ENCODE assay signal across 9 cellular contexts in the genomic region with DNA sequence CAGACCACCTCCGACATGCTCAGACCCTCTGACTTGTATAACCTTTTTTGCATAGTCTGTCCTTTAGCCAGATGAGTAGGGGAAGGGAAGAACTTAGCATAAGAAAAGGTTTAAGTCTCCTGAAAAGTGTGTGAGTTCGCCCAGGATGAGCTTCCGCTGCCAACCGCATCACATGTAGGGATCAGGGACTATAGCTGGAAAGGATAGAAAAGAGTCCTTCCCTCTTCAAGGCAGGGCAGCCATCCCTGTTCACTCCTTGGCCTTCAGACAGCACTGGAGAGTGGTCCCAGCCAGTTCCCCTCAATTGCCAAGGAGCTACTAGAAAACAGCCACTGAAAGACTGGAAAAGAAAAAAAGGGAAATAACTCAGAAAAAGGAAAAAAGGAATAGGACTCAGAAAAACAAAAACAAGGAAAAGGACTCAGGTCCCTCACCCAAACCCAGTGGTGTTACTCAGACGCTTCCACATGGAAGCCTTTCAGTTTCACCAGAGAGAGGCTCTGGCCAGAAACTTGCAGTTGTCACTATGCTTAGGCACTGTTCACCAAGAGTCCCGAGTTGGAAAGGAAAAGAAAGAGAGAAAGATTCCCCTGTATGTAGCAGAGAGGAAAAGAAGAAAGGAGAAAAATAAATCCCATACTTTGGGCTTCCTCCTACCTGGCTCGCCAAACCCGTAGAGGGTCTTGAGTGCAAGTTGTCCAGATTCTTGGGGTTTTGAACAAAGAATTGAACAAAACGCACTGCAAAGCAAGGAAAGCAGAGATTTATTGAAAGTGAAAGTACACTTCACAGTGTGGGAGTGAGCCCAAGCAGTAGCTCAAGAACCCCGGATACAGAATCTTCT. TPM values are rescaled to one million over a fixed set of nuclear protein-coding genes. Genes with fewer than 3 reads are reported as not detected.
DNase-seq lines count a peak whose midpoint lies in the region; ATAC-seq and TF ChIP-seq lines count a peak whose summit lies in the region.
"Had no signal": no experiment of that assay in that cellular context is flagged by ENCODE, and none has a peak within 500 bp of the region (broad histone marks: within the 10 kb centered on the region; RNA-seq: fewer than 3 reads in every experiment).

No MANE protein-coding gene starts in this region.

- H3K9me3 ChIP-seq in CD8-positive, alpha-beta memory T cell (ENCODE audit: low read length): no peaks in the 10 kb centered on the region

- peaks cover 0 to 3% (median 0%) of the 10 kb centered on the region in 5 donors for H3K9me3 Mint-ChIP-seq in CD8-positive, alpha-beta memory T cell

- no peak for ATAC-seq in GM18868 (IDR thresholded peaks at IDR 0.05; ENCODE audit: unreplicated experiment)

- peaks cover 42% of the 10 kb centered on the region for H3K4me1 ChIP-seq in CD8-positive, alpha-beta memory T cell (ENCODE audit: insufficient read depth, low read length)
- peaks cover 7% of the 10 kb centered on the region for H3K4me1 ChIP-seq in rectal smooth muscle tissue (ENCODE audit: control insufficient read depth, insufficient read depth, low read length)

- TF ChIP-seq CTCF in coronary artery (IDR thresholded peaks at IDR 0.05): no peak

- POLR2A ChIA-PET in CD8-positive, alpha-beta memory T cell (lab: Charles Lee): interaction anchor here (1.3 to 1.4 kb wide), 2 partner anchors 11 to 53 kb away, joined by 3 read pairs; no protein-coding TSS in a partner anchor

- H3K9ac ChIP-seq in rectal smooth muscle tissue (ENCODE audit: low read length): no peak overlapping the region

- H3K4me3 Mint-ChIP-seq in CD8-positive, alpha-beta memory T cell: peak overlapping the region; percentile 93 to 96 (median 94)

- H3K27ac ChIP-seq in CD8-positive, alpha-beta memory T cell (ENCODE audit: low read depth, low read length): peak overlapping the region; percentile 59
- H3K27ac ChIP-seq in coronary artery (peak overlapping the region; percentile 5 to 68), rectal smooth muscle tissue (ENCODE audit: low read depth, low read length) (no peak overlapping the region)

- H3K36me3 Mint-ChIP-seq in CD8-positive, alpha-beta memory T cell: peaks cover 0 to 11% (median 5%) of the 10 kb centered on the region in 3 donors

- H3K4me3 ChIP-seq in CD8-positive, alpha-beta memory T cell (ENCODE audit: low read length): peak overlapping the region; percentile 80
- H3K4me3 ChIP-seq in coronary artery (peak overlapping the region; percentile 57), rectal smooth muscle tissue (ENCODE audit: low read length) (peak overlapping the region; percentile 52)

- no peaks in the 10 kb centered on the region for H3K36me3 ChIP-seq in CD8-positive, alpha-beta memory T cell (ENCODE audit: insufficient read depth, low read length)
- no peaks in the 10 kb centered on the region for H3K36me3 ChIP-seq in rectal smooth muscle tissue (ENCODE audit: control insufficient read depth, insufficient read depth, low read length)

- peaks cover 53 to 71% (median 69%) of the 10 kb centered on the region in 3 donors for H3K4me1 Mint-ChIP-seq in CD8-positive, alpha-beta memory T cell

- CTCF ChIA-PET in CD8-positive, alpha-beta memory T cell (lab: Charles Lee): interaction anchor here (1.1 to 2.0 kb wide), 6 partner anchors 10 to 110 kb away, joined by 3 to 10 read pairs (median 4); no protein-coding TSS in a partner anchor

- H3K27me3 ChIP-seq in CD8-positive, alpha-beta memory T cell (ENCODE audit: insufficient read depth, low read length, poor library complexity, severe bottlenecking): no peaks in the 10 kb centered on the region
- H3K27me3 ChIP-seq in rectal smooth muscle tissue (ENCODE audit: control insufficient read depth, insufficient read depth, low read length): no peaks in the 10 kb centered on the region

- H3K27me3 Mint-ChIP-seq in CD8-positive, alpha-beta memory T cell: peaks cover 0 to 4% of the 10 kb centered on the region in 2 donors

- peak overlapping the region; percentile 94 to 99 (median 98) for H3K27ac Mint-ChIP-seq in CD8-positive, alpha-beta memory T cell

- no peak for DNase-seq in CD8-positive, alpha-beta memory T cell
- DNase-seq in HT-29 (ENCODE audit: low spot score) (peak; percentile 59), coronary artery (ENCODE audit: low spot score) (no peak), NCI-H128 (lab: John Stamatoyannopoulos, UW; ENCODE audit: unreplicated experiment) (no peak), SHP77 treated with DMSO at 0.1 percent for 48 hours (lab: John Stamatoyannopoulos, UW) (no peak), NCI-H1694 treated with DMSO at 0.1 percent for 48 hours (lab: John Stamatoyannopoulos, UW) (no peak)
- DNase-seq: NCI-H187 had no signal

RNA-seq across cellular contexts. Expression of a gene that starts 5.6 kb away (rescaled TPM):
- total RNA-seq in CD8-positive, alpha-beta memory T cell: 10 to 100 TPM; 88.0 to 96.0 TPM
- 81.3 TPM for polyA plus RNA-seq in CD8-positive, alpha-beta memory T cell
- 75.7 and 81.9 TPM in 2 replicates for total RNA-seq in HT-29 (2014; rRNA removed; shearing (Covaris generic))
